ENCODE assay signal across 19 cellular contexts in genomic region chr20:22861990-22862389, GRCh38.
A peak's percentile ranks its signal among the peaks of the same experiment; 100 is the strongest.
DNase-seq lines count a peak whose midpoint lies in the region; ATAC-seq and TF ChIP-seq lines count a peak whose summit lies in the region.
"Had no signal": no experiment of that assay in that cellular context is flagged by ENCODE, and none has a peak within 500 bp of the region (broad histone marks: within the 10 kb centered on the region; RNA-seq: fewer than 3 reads in every experiment).

No MANE protein-coding gene starts in this region.

- H3K4me3 Mint-ChIP-seq in type B pancreatic cell: no peak overlapping the region
- H3K4me3 Mint-ChIP-seq: central memory CD8-positive, alpha-beta T cell; memory B cell; naive thymus-derived CD4-positive, alpha-beta T cell had no signal

- no CpG with 5 or more reads among the region's 10 CpGs for WGBS in neuronal stem cell (ENCODE audit: extremely low coverage in 2 of 2, insufficient read length in 2 of 2, insufficient replicate concordance in 1 of 2), 2 donors

- no peak overlapping the region for H2BK15ac ChIP-seq in neuronal stem cell (ENCODE audit: low read length)

- H3K36me3 Mint-ChIP-seq in type B pancreatic cell: no peaks in the 10 kb centered on the region
- H3K36me3 Mint-ChIP-seq: memory B cell had no signal

- peaks cover 0 to 4% of the 10 kb centered on the region in 2 donors for H3K4me1 ChIP-seq in neuronal stem cell (ENCODE audit: control insufficient read depth in 2 of 2, insufficient read depth in 1 of 2, low read depth in 1 of 2, low read length in 2 of 2)
- H3K4me1 ChIP-seq: pancreas had no signal

- H3K9ac ChIP-seq in neuronal stem cell (ENCODE audit: low read depth, low read length, poor library complexity): no peak overlapping the region

- no peak overlapping the region for H2BK120ac ChIP-seq in neuronal stem cell (ENCODE audit: low read depth, low read length)

- no peak overlapping the region for H3K4me3 ChIP-seq in neuronal stem cell (ENCODE audit: low read length in 2 of 2)
- H3K4me3 ChIP-seq: pancreas, PC-9 had no signal

- intact Hi-C loops in cardiac septum (cut with DNase I): loop anchor here (2.0 to 10.0 kb wide), 5 partner anchors 115 to 373 kb away; partner anchors contain the start of gene THBD

- no peak overlapping the region for H2AK5ac ChIP-seq in neuronal stem cell (ENCODE audit: low read depth, low read length)

- no peak for ATAC-seq in HG03095 (IDR thresholded peaks at IDR 0.05; ENCODE audit: unreplicated experiment)
- ATAC-seq: naive thymus-derived CD4-positive, alpha-beta T cell; pancreas had no signal

- no peaks in the 10 kb centered on the region for H3K27me3 ChIP-seq in neuronal stem cell (ENCODE audit: control insufficient read depth in 3 of 3, insufficient read depth in 3 of 3, low read depth in 1 of 3, low read length in 3 of 3)

- H3K27ac Mint-ChIP-seq in type B pancreatic cell: no peak overlapping the region
- H3K27ac Mint-ChIP-seq: memory B cell; naive thymus-derived CD4-positive, alpha-beta T cell had no signal

- H3K4me1 Mint-ChIP-seq in type B pancreatic cell (ENCODE audit: unreplicated experiment): peaks cover 14% of the 10 kb centered on the region
- H3K4me1 Mint-ChIP-seq: central memory CD8-positive, alpha-beta T cell; memory B cell; naive thymus-derived CD4-positive, alpha-beta T cell had no signal

- H2BK12ac ChIP-seq in neuronal stem cell (ENCODE audit: low read length): no peak overlapping the region

- H3K4me2 ChIP-seq in neuronal stem cell (ENCODE audit: insufficient read depth, low read length, poor library complexity, severe bottlenecking): no peak overlapping the region
- H3K4me2 ChIP-seq: PC-9 had no signal

- H3K23ac ChIP-seq in neuronal stem cell (ENCODE audit: low read depth, low read length, poor library complexity): no peak overlapping the region

- H3K4ac ChIP-seq in neuronal stem cell (ENCODE audit: low read length): no peak overlapping the region

- H3K14ac ChIP-seq in neuronal stem cell (ENCODE audit: low read length): no peak overlapping the region

- H2AFZ ChIP-seq in neuronal stem cell (ENCODE audit: low read length): no peak overlapping the region
- H2AFZ ChIP-seq: PC-9 had no signal

- H3K9me3 Mint-ChIP-seq in type B pancreatic cell: no peaks in the 10 kb centered on the region

- H3K9me3 ChIP-seq in neuronal stem cell (replicated peaks in 1 of 2; ENCODE audit: control insufficient read depth in 2 of 2, insufficient read depth in 1 of 2, low read depth in 1 of 2, low read length in 2 of 2): no peaks in the 10 kb centered on the region
- H3K9me3 ChIP-seq: pancreas had no signal

- no peaks in the 10 kb centered on the region for H3K79me1 ChIP-seq in neuronal stem cell (ENCODE audit: low read depth, low read length)

- DNase-seq in A172 (ENCODE audit: low spot score) (peak; percentile 29), UCSD-AML1 (lab: John Stamatoyannopoulos, UW; ENCODE audit: unreplicated experiment) (peak; percentile 39), cardiac septum (ENCODE audit: low spot score) (peak; percentile 79), neuronal stem cell (ENCODE audit: low spot score) (no peak), type B pancreatic cell (ENCODE audit: extremely low spot score, unreplicated experiment) (no peak), inferior parietal cortex (ENCODE audit: extremely low spot score) (no peak)
- no peak for DNase-seq in activated CD4-positive, alpha-beta T cell treated with anti-CD3 and anti-CD28 coated beads, Interleukin-2, amount 50 U/mL, for 48 hours
- DNase-seq: activated CD4-positive, alpha-beta T cell treated with anti-CD3 and anti-CD28 coated beads for 4 hours; activated CD8-positive, alpha-beta memory T cell treated with anti-CD3 and anti-CD28 coated beads, Interleukin-2, amount 50 U/mL, for 48 hours; activated effector memory CD4-positive, alpha-beta T cell treated with anti-CD3 and anti-CD28 coated beads, Interleukin-2, amount 50 U/mL, for 16 hours; DND-41; naive thymus-derived CD4-positive, alpha-beta T cell; NCI-H1436 treated with DMSO at 0.1 percent for 48 hours; NCI-H748 treated with DMSO at 0.1 percent for 48 hours; pancreas; PC-9 had no signal

- H3K18ac ChIP-seq in neuronal stem cell (ENCODE audit: low read length): peak overlapping the region; percentile 76

- TF ChIP-seq CTCF in type B pancreatic cell (conservative IDR thresholded peaks at IDR 0.05): no peak

- no peak overlapping the region for H4K8ac ChIP-seq in neuronal stem cell (ENCODE audit: low read depth, low read length)

- no peak overlapping the region for H4K91ac ChIP-seq in neuronal stem cell (ENCODE audit: low read depth, low read length, poor library complexity)

- H3K27me3 Mint-ChIP-seq in type B pancreatic cell: peaks cover 19% of the 10 kb centered on the region
- H3K27me3 Mint-ChIP-seq: central memory CD8-positive, alpha-beta T cell; memory B cell had no signal

- no peak overlapping the region for H2BK5ac ChIP-seq in neuronal stem cell (ENCODE audit: low read length)

- H3K36me3 ChIP-seq in neuronal stem cell (replicated peaks in 1 of 2; ENCODE audit: control insufficient read depth in 2 of 2, insufficient read depth in 2 of 2, low read length in 2 of 2): no peaks in the 10 kb centered on the region
- H3K36me3 ChIP-seq: pancreas had no signal

- no peak overlapping the region for H3K27ac ChIP-seq in neuronal stem cell (replicated peaks; ENCODE audit: low read length)
- H3K27ac ChIP-seq: pancreas, PC-9 had no signal

Comparison
In these comparisons a context has a peak if more than half of its experiments do, and no peak if none do; other contexts are left out.
1. DNase-seq: peak in A172 (single experiment), UCSD-AML1 (single experiment) and cardiac septum (single experiment); none in neuronal stem cell (single experiment), type B pancreatic cell (single experiment), inferior parietal cortex (single experiment) and activated CD4-positive, alpha-beta T cell treated with anti-CD3 and anti-CD28 coated beads, Interleukin-2, amount 50 U/mL, for 48 hours (0 of 2).